ENCODE assay signal across 1 cellular context in genomic region chr7:21412953-21413352, GRCh38.
TF ChIP-seq lines count a peak whose summit lies in the region.

No MANE protein-coding gene starts in this region.

TF ChIP-seq in H1, 55 proteins besides CTCF, POLR2A, EP300 and RAD21:
- TF ChIP-seq SUZ12 (IDR thresholded peaks at IDR 0.05; ENCODE audit: low read length) = no peak
- no peak for TF ChIP-seq FOSL1 (IDR thresholded peaks at IDR 0.05; ENCODE audit: insufficient read depth, low read depth, low read length)
- no peak for TF ChIP-seq RXRA (IDR thresholded peaks at IDR 0.05; ENCODE audit: insufficient read depth, low read depth, low read length)
- TF ChIP-seq, protein P1, sequence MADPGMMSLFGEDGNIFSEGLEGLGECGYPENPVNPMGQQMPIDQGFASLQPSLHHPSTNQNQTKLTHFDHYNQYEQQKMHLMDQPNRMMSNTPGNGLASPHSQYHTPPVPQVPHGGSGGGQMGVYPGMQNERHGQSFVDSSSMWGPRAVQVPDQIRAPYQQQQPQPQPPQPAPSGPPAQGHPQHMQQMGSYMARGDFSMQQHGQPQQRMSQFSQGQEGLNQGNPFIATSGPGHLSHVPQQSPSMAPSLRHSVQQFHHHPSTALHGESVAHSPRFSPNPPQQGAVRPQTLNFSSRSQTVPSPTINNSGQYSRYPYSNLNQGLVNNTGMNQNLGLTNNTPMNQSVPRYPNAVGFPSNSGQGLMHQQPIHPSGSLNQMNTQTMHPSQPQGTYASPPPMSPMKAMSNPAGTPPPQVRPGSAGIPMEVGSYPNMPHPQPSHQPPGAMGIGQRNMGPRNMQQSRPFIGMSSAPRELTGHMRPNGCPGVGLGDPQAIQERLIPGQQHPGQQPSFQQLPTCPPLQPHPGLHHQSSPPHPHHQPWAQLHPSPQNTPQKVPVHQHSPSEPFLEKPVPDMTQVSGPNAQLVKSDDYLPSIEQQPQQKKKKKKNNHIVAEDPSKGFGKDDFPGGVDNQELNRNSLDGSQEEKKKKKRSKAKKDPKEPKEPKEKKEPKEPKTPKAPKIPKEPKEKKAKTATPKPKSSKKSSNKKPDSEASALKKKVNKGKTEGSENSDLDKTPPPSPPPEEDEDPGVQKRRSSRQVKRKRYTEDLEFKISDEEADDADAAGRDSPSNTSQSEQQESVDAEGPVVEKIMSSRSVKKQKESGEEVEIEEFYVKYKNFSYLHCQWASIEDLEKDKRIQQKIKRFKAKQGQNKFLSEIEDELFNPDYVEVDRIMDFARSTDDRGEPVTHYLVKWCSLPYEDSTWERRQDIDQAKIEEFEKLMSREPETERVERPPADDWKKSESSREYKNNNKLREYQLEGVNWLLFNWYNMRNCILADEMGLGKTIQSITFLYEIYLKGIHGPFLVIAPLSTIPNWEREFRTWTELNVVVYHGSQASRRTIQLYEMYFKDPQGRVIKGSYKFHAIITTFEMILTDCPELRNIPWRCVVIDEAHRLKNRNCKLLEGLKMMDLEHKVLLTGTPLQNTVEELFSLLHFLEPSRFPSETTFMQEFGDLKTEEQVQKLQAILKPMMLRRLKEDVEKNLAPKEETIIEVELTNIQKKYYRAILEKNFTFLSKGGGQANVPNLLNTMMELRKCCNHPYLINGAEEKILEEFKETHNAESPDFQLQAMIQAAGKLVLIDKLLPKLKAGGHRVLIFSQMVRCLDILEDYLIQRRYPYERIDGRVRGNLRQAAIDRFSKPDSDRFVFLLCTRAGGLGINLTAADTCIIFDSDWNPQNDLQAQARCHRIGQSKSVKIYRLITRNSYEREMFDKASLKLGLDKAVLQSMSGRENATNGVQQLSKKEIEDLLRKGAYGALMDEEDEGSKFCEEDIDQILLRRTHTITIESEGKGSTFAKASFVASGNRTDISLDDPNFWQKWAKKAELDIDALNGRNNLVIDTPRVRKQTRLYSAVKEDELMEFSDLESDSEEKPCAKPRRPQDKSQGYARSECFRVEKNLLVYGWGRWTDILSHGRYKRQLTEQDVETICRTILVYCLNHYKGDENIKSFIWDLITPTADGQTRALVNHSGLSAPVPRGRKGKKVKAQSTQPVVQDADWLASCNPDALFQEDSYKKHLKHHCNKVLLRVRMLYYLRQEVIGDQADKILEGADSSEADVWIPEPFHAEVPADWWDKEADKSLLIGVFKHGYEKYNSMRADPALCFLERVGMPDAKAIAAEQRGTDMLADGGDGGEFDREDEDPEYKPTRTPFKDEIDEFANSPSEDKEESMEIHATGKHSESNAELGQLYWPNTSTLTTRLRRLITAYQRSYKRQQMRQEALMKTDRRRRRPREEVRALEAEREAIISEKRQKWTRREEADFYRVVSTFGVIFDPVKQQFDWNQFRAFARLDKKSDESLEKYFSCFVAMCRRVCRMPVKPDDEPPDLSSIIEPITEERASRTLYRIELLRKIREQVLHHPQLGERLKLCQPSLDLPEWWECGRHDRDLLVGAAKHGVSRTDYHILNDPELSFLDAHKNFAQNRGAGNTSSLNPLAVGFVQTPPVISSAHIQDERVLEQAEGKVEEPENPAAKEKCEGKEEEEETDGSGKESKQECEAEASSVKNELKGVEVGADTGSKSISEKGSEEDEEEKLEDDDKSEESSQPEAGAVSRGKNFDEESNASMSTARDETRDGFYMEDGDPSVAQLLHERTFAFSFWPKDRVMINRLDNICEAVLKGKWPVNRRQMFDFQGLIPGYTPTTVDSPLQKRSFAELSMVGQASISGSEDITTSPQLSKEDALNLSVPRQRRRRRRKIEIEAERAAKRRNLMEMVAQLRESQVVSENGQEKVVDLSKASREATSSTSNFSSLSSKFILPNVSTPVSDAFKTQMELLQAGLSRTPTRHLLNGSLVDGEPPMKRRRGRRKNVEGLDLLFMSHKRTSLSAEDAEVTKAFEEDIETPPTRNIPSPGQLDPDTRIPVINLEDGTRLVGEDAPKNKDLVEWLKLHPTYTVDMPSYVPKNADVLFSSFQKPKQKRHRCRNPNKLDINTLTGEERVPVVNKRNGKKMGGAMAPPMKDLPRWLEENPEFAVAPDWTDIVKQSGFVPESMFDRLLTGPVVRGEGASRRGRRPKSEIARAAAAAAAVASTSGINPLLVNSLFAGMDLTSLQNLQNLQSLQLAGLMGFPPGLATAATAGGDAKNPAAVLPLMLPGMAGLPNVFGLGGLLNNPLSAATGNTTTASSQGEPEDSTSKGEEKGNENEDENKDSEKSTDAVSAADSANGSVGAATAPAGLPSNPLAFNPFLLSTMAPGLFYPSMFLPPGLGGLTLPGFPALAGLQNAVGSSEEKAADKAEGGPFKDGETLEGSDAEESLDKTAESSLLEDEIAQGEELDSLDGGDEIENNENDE (IDR thresholded peaks at IDR 0.05; ENCODE audit: insufficient replicate concordance, low read length) = no peak
- TF ChIP-seq MAX (IDR thresholded peaks at IDR 0.05) = no peak
TF ChIP-seq in H1: peak in this region for 0.
